In the genomic region with DNA sequence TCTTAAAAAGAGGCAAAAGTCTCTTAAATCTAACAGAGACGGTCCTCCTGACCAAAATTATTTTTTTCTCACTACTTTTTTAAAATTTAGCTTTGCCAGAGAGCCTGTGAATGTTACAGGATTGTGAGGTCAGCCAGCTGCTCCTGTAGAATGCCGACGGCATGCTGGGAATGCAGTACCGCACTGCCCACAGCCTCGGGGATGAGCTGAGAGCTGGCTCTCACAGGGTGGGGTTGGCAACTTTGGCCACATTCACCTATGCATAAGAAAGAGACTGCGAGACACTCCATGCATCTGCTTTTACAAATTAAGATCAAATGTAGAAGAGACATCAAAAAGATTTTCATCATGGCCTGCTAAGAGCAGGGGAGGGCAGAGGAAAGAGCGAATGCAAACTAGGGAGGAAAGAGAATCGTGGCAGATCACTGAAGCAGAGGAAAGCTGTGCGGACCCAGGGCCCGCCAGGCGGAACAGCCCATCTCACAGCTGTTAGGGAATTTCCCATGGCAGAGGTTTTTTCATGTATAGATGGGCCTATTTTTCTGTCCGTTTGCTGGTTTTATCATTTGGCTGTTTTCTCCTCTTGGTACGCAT, we compare ENCODE assay signal across 11 cellular contexts. TPM values are rescaled to one million over a fixed set of nuclear protein-coding genes. Genes with fewer than 3 reads are reported as not detected.
DNase-seq lines count a peak whose midpoint lies in the region; ATAC-seq and TF ChIP-seq lines count a peak whose summit lies in the region.
"Had no signal": no experiment of that assay in that cellular context is flagged by ENCODE, and none has a peak within 500 bp of the region (broad histone marks: within the 10 kb centered on the region; RNA-seq: fewer than 3 reads in every experiment).

No MANE protein-coding gene starts in this region.

- H3K27me3 ChIP-seq in stomach (peaks cover 0 to 6% (median 0%) of the 10 kb centered on the region in 3 donors), BE2C (no peaks in the 10 kb centered on the region)
- H3K27me3 ChIP-seq: Peyer's patch had no signal

- no peak overlapping the region for H3K4me3 Mint-ChIP-seq in activated naive CD4-positive, alpha-beta T cell treated with anti-CD3 and anti-CD28 coated beads, Interleukin-2, amount 10 ng/mL, durations not matched to agents 7 days and 5 days
- H3K4me3 Mint-ChIP-seq in brain: peak overlapping the region in 1 of 5 experiments; percentile 2
- H3K4me3 Mint-ChIP-seq: dendritic cell treated with granulocyte-macrophage colony-stimulating factor and Interleukin-4, amounts not matched to agents 40 ng/mL and 50 ng/mL, for 4 days had no signal

- H3K27ac Mint-ChIP-seq in activated naive CD4-positive, alpha-beta T cell treated with anti-CD3 and anti-CD28 coated beads, Interleukin-2, amount 10 ng/mL, durations not matched to agents 7 days and 5 days: peak overlapping the region; percentile 57
- H3K27ac Mint-ChIP-seq in brain: peak overlapping the region in 3 of 5 experiments; percentile 2 to 33 (median 10)
- H3K27ac Mint-ChIP-seq: dendritic cell treated with granulocyte-macrophage colony-stimulating factor and Interleukin-4, amounts not matched to agents 40 ng/mL and 50 ng/mL, for 4 days had no signal

- TF ChIP-seq EP300 in stomach (IDR thresholded peaks at IDR 0.05): no peak

- H3K27me3 Mint-ChIP-seq in activated naive CD4-positive, alpha-beta T cell treated with anti-CD3 and anti-CD28 coated beads, Interleukin-2, amount 10 ng/mL, durations not matched to agents 7 days and 5 days: peaks cover 31% of the 10 kb centered on the region
- peaks cover 4% of the 10 kb centered on the region for H3K27me3 Mint-ChIP-seq in brain
- H3K27me3 Mint-ChIP-seq: dendritic cell treated with granulocyte-macrophage colony-stimulating factor and Interleukin-4, amounts not matched to agents 40 ng/mL and 50 ng/mL, for 4 days had no signal

- TF ChIP-seq CTCF in brain (conservative IDR thresholded peaks at IDR 0.05) (no peak), stomach (IDR thresholded peaks at IDR 0.05) (no peak), BE2C (IDR thresholded peaks at IDR 0.05; ENCODE audit: low read depth, low read length) (no peak)

- peaks cover 12% of the 10 kb centered on the region for H3K36me3 Mint-ChIP-seq in activated naive CD4-positive, alpha-beta T cell treated with anti-CD3 and anti-CD28 coated beads, Interleukin-2, amount 10 ng/mL, durations not matched to agents 7 days and 5 days
- peaks cover 7% of the 10 kb centered on the region for H3K36me3 Mint-ChIP-seq in brain

- H3K4me1 ChIP-seq in stomach: peaks cover 0 to 11% (median 0%) of the 10 kb centered on the region in 4 donors
- no peaks in the 10 kb centered on the region for H3K4me1 ChIP-seq in BE2C
- H3K4me1 ChIP-seq: Peyer's patch had no signal

- WGBS in stomach, 5 donors: 48 to 59% (median 56%) methylated on average over 13 of the region's 13 CpGs

- DNase-seq in activated naive CD4-positive, alpha-beta T cell treated with anti-CD3 and anti-CD28 coated beads, Interleukin-2, amount 10 ng/mL, durations not matched to agents 7 days and 5 days: no peak
- DNase-seq in activated naive CD4-positive, alpha-beta T cell treated with Interleukin-2 at 50 U/mL for 16 hours: no peak
- peak; percentile 15 for DNase-seq in stomach
- no peak for DNase-seq in COR-L47 (lab: John Stamatoyannopoulos, UW)
- no peak for DNase-seq in BE2C
- DNase-seq in stimulated activated naive CD8-positive, alpha-beta T cell treated with anti-CD3 and anti-CD28 coated beads, Interleukin-15, Interleukin-2, amounts not matched to agents 100 U/mL and 50 U/mL, for 24 hours: no peak
- DNase-seq: KBM-7 had no signal

- intact Hi-C loops in stomach (cut with DNase I; ENCODE audit: low total_unique reads): no loop called here

- H3K9me3 ChIP-seq in stomach (no peaks in the 10 kb centered on the region), BE2C (no peaks in the 10 kb centered on the region)
- H3K9me3 ChIP-seq: Peyer's patch had no signal

- no peak overlapping the region for H3K4me3 ChIP-seq in stomach
- H3K4me3 ChIP-seq in BE2C (ENCODE audit: low read depth, low read length): no peak overlapping the region
- H3K4me3 ChIP-seq: Peyer's patch had no signal

- CTCF ChIA-PET in activated naive CD4-positive, alpha-beta T cell treated with anti-CD3 and anti-CD28 coated beads, Interleukin-2, amount 10 ng/mL, durations not matched to agents 7 days and 5 days (lab: Charles Lee): no interaction called here

- no peaks in the 10 kb centered on the region for H3K9me3 Mint-ChIP-seq in activated naive CD4-positive, alpha-beta T cell treated with anti-CD3 and anti-CD28 coated beads, Interleukin-2, amount 10 ng/mL, durations not matched to agents 7 days and 5 days
- H3K9me3 Mint-ChIP-seq in brain: no peaks in the 10 kb centered on the region
- H3K9me3 Mint-ChIP-seq: dendritic cell treated with granulocyte-macrophage colony-stimulating factor and Interleukin-4, amounts not matched to agents 40 ng/mL and 50 ng/mL, for 4 days had no signal

- peaks cover 5% of the 10 kb centered on the region for H3K4me1 Mint-ChIP-seq in activated naive CD4-positive, alpha-beta T cell treated with anti-CD3 and anti-CD28 coated beads, Interleukin-2, amount 10 ng/mL, durations not matched to agents 7 days and 5 days
- H3K4me1 Mint-ChIP-seq in brain: peaks cover 22% of the 10 kb centered on the region

- H3K27ac ChIP-seq in stomach: no peak overlapping the region
- H3K27ac ChIP-seq: Peyer's patch had no signal

- H3K36me3 ChIP-seq in stomach (peaks cover 0 to 20% (median under 1%) of the 10 kb centered on the region in 4 donors), BE2C (peaks cover 12% of the 10 kb centered on the region)
- H3K36me3 ChIP-seq: Peyer's patch had no signal

- TF ChIP-seq POLR2A in stomach (IDR thresholded peaks at IDR 0.05): no peak

- ATAC-seq in HG02938 (IDR thresholded peaks at IDR 0.05; ENCODE audit: unreplicated experiment): peak; percentile 41
- no peak for ATAC-seq in stimulated activated naive CD8-positive, alpha-beta T cell treated with anti-CD3 and anti-CD28 coated beads, Interleukin-15, Interleukin-2, amounts not matched to agents 100 U/mL and 50 U/mL, for 24 hours

RNA-seq across cellular contexts. Expression of gene SPATA19, which starts 49.7 kb away (rescaled TPM):
- polyA plus RNA-seq in brain (ENCODE audit: insufficient read depth, low read depth, low replicate concordance) (not detected), stomach (under 1 TPM in 1 of 3 donors, not detected in 2; 0.23 TPM)
- total RNA-seq in stomach: not detected
- polyA plus RNA-seq in BE2C (2012; ENCODE audit: insufficient read depth, insufficient read length, low read depth): not detected
- total RNA-seq: Peyer's patch had no signal
